Comparison of ENCODE assay signal across 8 cellular contexts in genomic region chrX:16719334-16720084, GRCh38. TPM values are rescaled to one million over a fixed set of nuclear protein-coding genes. Genes with fewer than 3 reads are reported as not detected.
DNase-seq lines count a peak whose midpoint lies in the region; ATAC-seq and TF ChIP-seq lines count a peak whose summit lies in the region.

SYAP1 (plus strand) TSS chrX:16719612; CDS start chrX:16719725, 113 bp downstream.

- ATAC-seq in HG02798 (IDR thresholded peaks at IDR 0.05; ENCODE audit: poor library complexity, unreplicated experiment) = peak; percentile 99

- TF ChIP-seq CTCF in GM12875 (IDR thresholded peaks at IDR 0.05; ENCODE audit: borderline replicate concordance, insufficient read depth, low read depth, low read length) (no peak), cardiac muscle cell (IDR thresholded peaks at IDR 0.05; ENCODE audit: low read depth, low read length) (no peak), parathyroid adenoma (IDR thresholded peaks at IDR 0.05) (no peak), tibial nerve (IDR thresholded peaks at IDR 0.05) (no peak)

- DNase-seq in NCI-H1436 (lab: John Stamatoyannopoulos, UW) (peak; percentile 91), T follicular helper cell (ENCODE audit: low read depth) (peak; percentile 94), adipocyte (ENCODE audit: low read depth) (peak; percentile 99), cardiac muscle cell (ENCODE audit: low read depth in 1 of 2, low spot score in 1 of 2) (peak; percentile 97 to 99), tibial nerve (ENCODE audit: low spot score in 2 of 2) (peak; percentile 92 to 93)

- H3K27ac ChIP-seq in cardiac muscle cell = peak within 1 kb of the TSS; percentile 100
- H3K27ac ChIP-seq in parathyroid adenoma = peak within 1 kb of the TSS; percentile 97
- peak within 1 kb of the TSS; percentile 82 to 97 (median 93) for H3K27ac ChIP-seq in tibial nerve

- peak within 1 kb of the TSS; percentile 93 for H3K4me2 ChIP-seq in parathyroid adenoma (ENCODE audit: low read length)

- H3K27me3 ChIP-seq in adipocyte (replicated peaks; ENCODE audit: control insufficient read depth, insufficient read depth, low read length) = no peaks in the 10 kb centered on the region
- H3K27me3 ChIP-seq in cardiac muscle cell = no peaks in the 10 kb centered on the region
- H3K27me3 ChIP-seq in parathyroid adenoma (ENCODE audit: control insufficient read depth, insufficient read depth, low read length) = no peaks in the 10 kb centered on the region
- peaks cover 0 to 5% of the 10 kb centered on the region in 2 donors for H3K27me3 ChIP-seq in tibial nerve

- H3K9ac ChIP-seq in adipocyte (ENCODE audit: low read length) = peak within 1 kb of the TSS; percentile 86
- H3K9ac ChIP-seq in parathyroid adenoma = peak within 1 kb of the TSS; percentile 84

- H3K36me3 ChIP-seq in adipocyte (ENCODE audit: control insufficient read depth, insufficient read depth, low read length, severe bottlenecking) (peaks cover 4% of the 10 kb centered on the region), cardiac muscle cell (no peaks in the 10 kb centered on the region), parathyroid adenoma (ENCODE audit: control insufficient read depth, insufficient read depth, low read length) (no peaks in the 10 kb centered on the region), tibial nerve (no peaks in the 10 kb centered on the region)

- H2AFZ ChIP-seq in parathyroid adenoma = peak within 1 kb of the TSS; percentile 90

- H3K4me3 ChIP-seq in GM12875 (ENCODE audit: low read depth, low read length) (peak within 1 kb of the TSS; percentile 81), adipocyte (ENCODE audit: low read length) (peak within 1 kb of the TSS; percentile 88), cardiac muscle cell (peak within 1 kb of the TSS; percentile 70), parathyroid adenoma (ENCODE audit: low read depth, low read length) (peak within 1 kb of the TSS; percentile 74), tibial nerve (peak within 1 kb of the TSS; percentile 57 to 75 (median 70))

- H3K4me1 ChIP-seq in adipocyte (ENCODE audit: control insufficient read depth, insufficient read depth, low read length) (peaks cover 13% of the 10 kb centered on the region), cardiac muscle cell (ENCODE audit: low read depth) (peaks cover 13% of the 10 kb centered on the region), parathyroid adenoma (no peaks in the 10 kb centered on the region), tibial nerve (peaks cover 0 to 18% (median 4%) of the 10 kb centered on the region in 4 donors)

- H3K9me3 ChIP-seq in adipocyte (ENCODE audit: control insufficient read depth, low read length) (no peaks in the 10 kb centered on the region), cardiac muscle cell (ENCODE audit: low read depth) (no peaks in the 10 kb centered on the region), parathyroid adenoma (ENCODE audit: control insufficient read depth, low read length) (no peaks in the 10 kb centered on the region), tibial nerve (no peaks in the 10 kb centered on the region)

- peak; percentile 99 for TF ChIP-seq EP300 in tibial nerve (IDR thresholded peaks at IDR 0.05)

- H3K79me2 ChIP-seq in parathyroid adenoma = peaks cover 21% of the 10 kb centered on the region

- peak; percentile 78 to 97 for TF ChIP-seq POLR2A in tibial nerve (IDR thresholded peaks at IDR 0.05)

- WGBS in tibial nerve, 2 donors = 0% methylated on average over 2 to 45 of the region's 54 CpGs

RNA-seq across cellular contexts. Expression of gene SYAP1, which starts in this region (rescaled TPM):
- total RNA-seq in cardiac muscle cell = 26.7 and 28.1 TPM in 2 replicates
- polyA plus RNA-seq in cardiac muscle cell = 27.5 and 40.2 TPM in 2 replicates
- 10 to 100 TPM; 10.6 to 22.6 (median 16.9) TPM for total RNA-seq in tibial nerve

Comparison
In these comparisons a context has a peak if more than half of its experiments do, and no peak if none do; other contexts are left out.
1. Peak in every context shown above with its lines: DNase-seq, ATAC-seq, H3K4me3 ChIP-seq and H3K27ac ChIP-seq.